Comparison of ENCODE assay signal across 1 cellular context in the genomic region with DNA sequence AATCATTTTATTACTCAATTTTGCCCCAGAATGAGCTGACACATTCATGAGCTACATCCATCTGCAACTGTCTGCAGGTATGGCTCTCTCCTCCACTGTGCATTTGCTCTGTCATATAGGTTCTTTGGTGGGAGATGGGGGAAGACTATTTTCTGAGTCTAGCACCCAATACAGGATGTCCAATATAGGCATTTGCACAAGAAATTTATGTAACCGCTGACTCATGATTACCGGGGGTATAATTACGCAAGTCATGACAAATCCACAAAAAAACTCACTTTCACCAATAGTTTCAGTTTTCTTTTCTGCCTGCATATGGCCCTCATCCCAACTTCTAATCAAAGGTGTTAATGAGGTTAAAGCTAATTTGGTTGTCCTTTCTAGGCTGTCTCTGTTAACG.
TF ChIP-seq lines count a peak whose summit lies in the region.

No MANE protein-coding gene starts in this region.

TF ChIP-seq in IMR-90, 13 proteins besides CTCF, POLR2A, EP300 and RAD21:
- TF ChIP-seq, protein P1, sequence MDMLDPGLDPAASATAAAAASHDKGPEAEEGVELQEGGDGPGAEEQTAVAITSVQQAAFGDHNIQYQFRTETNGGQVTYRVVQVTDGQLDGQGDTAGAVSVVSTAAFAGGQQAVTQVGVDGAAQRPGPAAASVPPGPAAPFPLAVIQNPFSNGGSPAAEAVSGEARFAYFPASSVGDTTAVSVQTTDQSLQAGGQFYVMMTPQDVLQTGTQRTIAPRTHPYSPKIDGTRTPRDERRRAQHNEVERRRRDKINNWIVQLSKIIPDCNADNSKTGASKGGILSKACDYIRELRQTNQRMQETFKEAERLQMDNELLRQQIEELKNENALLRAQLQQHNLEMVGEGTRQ (IDR thresholded peaks at IDR 0.05; ENCODE audit: low read depth, low read length) = no peak
- TF ChIP-seq MXI1 (IDR thresholded peaks at IDR 0.05; ENCODE audit: borderline replicate concordance, low read depth, low read length) (no peak), NFE2L2 (IDR thresholded peaks at IDR 0.05; ENCODE audit: low read depth, low read length) (peak; percentile 96), BHLHE40 (IDR thresholded peaks at IDR 0.05; ENCODE audit: low read depth, low read length) (no peak), MAFK (IDR thresholded peaks at IDR 0.05; ENCODE audit: low read depth, low read length) (peak; percentile 96), MAZ (IDR thresholded peaks at IDR 0.05; ENCODE audit: borderline replicate concordance, low read depth, low read length) (no peak), RCOR1 (IDR thresholded peaks at IDR 0.05; ENCODE audit: insufficient replicate concordance, low read length) (no peak), RFX5 (IDR thresholded peaks at IDR 0.05; ENCODE audit: low read depth, low read length) (no peak), FOS (IDR thresholded peaks at IDR 0.05; ENCODE audit: low read depth, low read length) (peak; percentile 68), SMC3 (IDR thresholded peaks at IDR 0.05; ENCODE audit: low read depth, low read length) (0 out of 2 replicates have a peak, but pooled peaks have one; percentile 5), CHD1 (IDR thresholded peaks at IDR 0.05; ENCODE audit: low read depth, low read length) (no peak), CEBPB (IDR thresholded peaks at IDR 0.05; ENCODE audit: low read depth, low read length) (peak; percentile 97)
- TF ChIP-seq, protein P2, sequence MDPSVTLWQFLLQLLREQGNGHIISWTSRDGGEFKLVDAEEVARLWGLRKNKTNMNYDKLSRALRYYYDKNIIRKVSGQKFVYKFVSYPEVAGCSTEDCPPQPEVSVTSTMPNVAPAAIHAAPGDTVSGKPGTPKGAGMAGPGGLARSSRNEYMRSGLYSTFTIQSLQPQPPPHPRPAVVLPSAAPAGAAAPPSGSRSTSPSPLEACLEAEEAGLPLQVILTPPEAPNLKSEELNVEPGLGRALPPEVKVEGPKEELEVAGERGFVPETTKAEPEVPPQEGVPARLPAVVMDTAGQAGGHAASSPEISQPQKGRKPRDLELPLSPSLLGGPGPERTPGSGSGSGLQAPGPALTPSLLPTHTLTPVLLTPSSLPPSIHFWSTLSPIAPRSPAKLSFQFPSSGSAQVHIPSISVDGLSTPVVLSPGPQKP (IDR thresholded peaks at IDR 0.05; ENCODE audit: borderline replicate concordance, low read depth, low read length) = no peak
